In genomic region chr1:161018631-161018930, GRCh38 we compare ENCODE assay signal across 11 cellular contexts. TPM values are rescaled to one million over a fixed set of nuclear protein-coding genes. Genes with fewer than 3 reads are reported as not detected.
DNase-seq lines count a peak whose midpoint lies in the region; ATAC-seq and TF ChIP-seq lines count a peak whose summit lies in the region.
"Had no signal": no experiment of that assay in that cellular context is flagged by ENCODE, and none has a peak within 500 bp of the region (broad histone marks: within the 10 kb centered on the region; RNA-seq: fewer than 3 reads in every experiment).

No MANE protein-coding gene starts in this region.

- H3K9me3 ChIP-seq in CD8-positive, alpha-beta memory T cell (ENCODE audit: low read length): no peaks in the 10 kb centered on the region
- no peaks in the 10 kb centered on the region for H3K9me3 ChIP-seq in Peyer's patch
- H3K9me3 ChIP-seq in trophoblast cell (ENCODE audit: insufficient read depth, low read depth, low read length): no peaks in the 10 kb centered on the region
- H3K9me3 ChIP-seq: pancreas had no signal

- WGBS in trophoblast cell (ENCODE audit: extremely low coverage, insufficient coverage, insufficient read length): no CpG with 5 or more reads among the region's 1 CpG

- H2BK5ac ChIP-seq in trophoblast cell (ENCODE audit: low read depth, low read length, poor library complexity): peak overlapping the region; percentile 11

- H3K9me3 Mint-ChIP-seq in CD8-positive, alpha-beta memory T cell: no peaks in the 10 kb centered on the region
- H3K9me3 Mint-ChIP-seq in activated naive CD4-positive, alpha-beta T cell treated with anti-CD3 and anti-CD28 coated beads, Interleukin-2, amount 10 ng/mL, durations not matched to agents 7 days and 5 days: no peaks in the 10 kb centered on the region

- H2AK5ac ChIP-seq in trophoblast cell (ENCODE audit: low read length): peak overlapping the region; percentile 70

- DNase-seq in CD8-positive, alpha-beta memory T cell: no peak
- DNase-seq in Peyer's patch: no peak
- no peak for DNase-seq in fibroblast of pulmonary artery (ENCODE audit: low read depth)
- DNase-seq in trophoblast cell: no peak
- DNase-seq in NCI-H2171 treated with DMSO at 0.1 percent for 48 hours (lab: John Stamatoyannopoulos, UW): no peak
- DNase-seq in activated naive CD4-positive, alpha-beta T cell treated with anti-CD3 and anti-CD28 coated beads, Interleukin-2, amount 10 ng/mL, durations not matched to agents 7 days and 5 days: no peak
- DNase-seq: activated CD4-positive, CD25-positive, alpha-beta regulatory T cell treated with anti-CD3 and anti-CD28 coated beads, Interleukin-2, amount 50 U/mL, for 72 hours; pancreas had no signal

- no peaks in the 10 kb centered on the region for H3K27me3 ChIP-seq in CD8-positive, alpha-beta memory T cell (ENCODE audit: insufficient read depth, low read length, poor library complexity, severe bottlenecking)
- H3K27me3 ChIP-seq in Peyer's patch: no peaks in the 10 kb centered on the region
- H3K27me3 ChIP-seq in trophoblast cell (ENCODE audit: insufficient read depth, low read length): no peaks in the 10 kb centered on the region
- H3K27me3 ChIP-seq: pancreas had no signal

- no peak overlapping the region for H3K4me3 ChIP-seq in CD8-positive, alpha-beta memory T cell (ENCODE audit: low read length)
- H3K4me3 ChIP-seq in Peyer's patch (peak overlapping the region in 2 of 4 donors; percentile 69 to 81), fibroblast of pulmonary artery (replicated peaks; ENCODE audit: low read depth, low read length) (peak overlapping the region; percentile 19), trophoblast cell (ENCODE audit: low read depth, low read length) (no peak overlapping the region)

- H3K4me1 Mint-ChIP-seq in CD8-positive, alpha-beta memory T cell: peaks cover 26 to 66% (median 41%) of the 10 kb centered on the region in 3 donors
- H3K4me1 Mint-ChIP-seq in activated naive CD4-positive, alpha-beta T cell treated with anti-CD3 and anti-CD28 coated beads, Interleukin-2, amount 10 ng/mL, durations not matched to agents 7 days and 5 days: peaks cover 41% of the 10 kb centered on the region

- H2BK120ac ChIP-seq in trophoblast cell (ENCODE audit: insufficient read depth, low read length, poor library complexity): no peak overlapping the region

- H3K27ac Mint-ChIP-seq in CD8-positive, alpha-beta memory T cell: peak overlapping the region in 2 of 8 donors; percentile 35 to 65
- no peak overlapping the region for H3K27ac Mint-ChIP-seq in activated naive CD4-positive, alpha-beta T cell treated with anti-CD3 and anti-CD28 coated beads, Interleukin-2, amount 10 ng/mL, durations not matched to agents 7 days and 5 days

- H3K79me2 ChIP-seq in trophoblast cell (ENCODE audit: control insufficient read depth, insufficient read depth, low read length, poor library complexity): peaks cover 24% of the 10 kb centered on the region

- H3K4ac ChIP-seq in trophoblast cell (ENCODE audit: low read depth, low read length): peak overlapping the region; percentile 39

- peaks cover 36% of the 10 kb centered on the region for H3K79me1 ChIP-seq in trophoblast cell (ENCODE audit: low read length)

- no peak overlapping the region for H3K14ac ChIP-seq in trophoblast cell (ENCODE audit: low read length)

- peak overlapping the region; percentile 91 for H3K4me2 ChIP-seq in trophoblast cell (ENCODE audit: low read length)

- H3K23ac ChIP-seq in trophoblast cell (ENCODE audit: low read length): no peak overlapping the region

- no peak overlapping the region for H2AFZ ChIP-seq in trophoblast cell (ENCODE audit: insufficient read depth, low read length, poor library complexity)

- H3K27ac ChIP-seq in CD8-positive, alpha-beta memory T cell (ENCODE audit: low read depth, low read length): peak overlapping the region; percentile 31
- H3K27ac ChIP-seq in Peyer's patch (peak overlapping the region in 3 of 4 donors; percentile 23 to 62 (median 51)), trophoblast cell (ENCODE audit: low read depth, low read length) (peak overlapping the region; percentile 86)

- peak overlapping the region; percentile 6 for H4K8ac ChIP-seq in trophoblast cell (ENCODE audit: low read depth, low read length)

- H3K36me3 Mint-ChIP-seq in CD8-positive, alpha-beta memory T cell: peaks cover 0 to 3% (median 0%) of the 10 kb centered on the region in 3 donors
- H3K36me3 Mint-ChIP-seq in activated naive CD4-positive, alpha-beta T cell treated with anti-CD3 and anti-CD28 coated beads, Interleukin-2, amount 10 ng/mL, durations not matched to agents 7 days and 5 days: peaks cover 2% of the 10 kb centered on the region

- TF ChIP-seq CTCF in Peyer's patch (IDR thresholded peaks at IDR 0.05): no peak
- TF ChIP-seq CTCF in fibroblast of pulmonary artery (IDR thresholded peaks at IDR 0.05; ENCODE audit: low read length, missing control alignments): no peak

- no peak overlapping the region for H4K91ac ChIP-seq in trophoblast cell (ENCODE audit: low read depth, low read length)

- CTCF ChIA-PET in CD8-positive, alpha-beta memory T cell (lab: Charles Lee): interaction anchor here (0.9 to 4.1 kb wide), 4 partner anchors 20 to 79 kb away, joined by 3 to 26 read pairs (median 4); partner anchors contain the start of genes KLHDC9 and TSTD1
- CTCF ChIA-PET in activated naive CD4-positive, alpha-beta T cell treated with anti-CD3 and anti-CD28 coated beads, Interleukin-2, amount 10 ng/mL, durations not matched to agents 7 days and 5 days (lab: Charles Lee): interaction anchor here (1.1 kb wide), 1 partner anchor 24 kb away, joined by 3 read pairs; no protein-coding TSS in a partner anchor

- no peak overlapping the region for H3K4me3 Mint-ChIP-seq in CD8-positive, alpha-beta memory T cell
- no peak overlapping the region for H3K4me3 Mint-ChIP-seq in activated naive CD4-positive, alpha-beta T cell treated with anti-CD3 and anti-CD28 coated beads, Interleukin-2, amount 10 ng/mL, durations not matched to agents 7 days and 5 days

- no peak for ATAC-seq in HG02623 (IDR thresholded peaks at IDR 0.05; ENCODE audit: unreplicated experiment)
- no peak for ATAC-seq in GM19467 (IDR thresholded peaks at IDR 0.05; ENCODE audit: unreplicated experiment)
- ATAC-seq: pancreas had no signal

- no peak overlapping the region for H3K18ac ChIP-seq in trophoblast cell (ENCODE audit: low read length)

- no peak for TF ChIP-seq POLR2A in Peyer's patch (IDR thresholded peaks at IDR 0.05)

- no peak overlapping the region for H3K9ac ChIP-seq in trophoblast cell (ENCODE audit: low read length)

- no peaks in the 10 kb centered on the region for H3K27me3 Mint-ChIP-seq in CD8-positive, alpha-beta memory T cell
- peaks cover 9% of the 10 kb centered on the region for H3K27me3 Mint-ChIP-seq in activated naive CD4-positive, alpha-beta T cell treated with anti-CD3 and anti-CD28 coated beads, Interleukin-2, amount 10 ng/mL, durations not matched to agents 7 days and 5 days

- H4K12ac ChIP-seq in trophoblast cell (ENCODE audit: low read depth, low read length): no peak overlapping the region

- H2BK12ac ChIP-seq in trophoblast cell (ENCODE audit: low read length): no peak overlapping the region

- no peaks in the 10 kb centered on the region for H3K36me3 ChIP-seq in CD8-positive, alpha-beta memory T cell (ENCODE audit: insufficient read depth, low read length)
- no peaks in the 10 kb centered on the region for H3K36me3 ChIP-seq in Peyer's patch
- peaks cover 0 to 3% of the 10 kb centered on the region in 2 experiments for H3K36me3 ChIP-seq in trophoblast cell (ENCODE audit: control insufficient read depth in 1 of 2, insufficient read depth in 2 of 2, low read length in 2 of 2)
- H3K36me3 ChIP-seq: pancreas had no signal

- POLR2A ChIA-PET in CD8-positive, alpha-beta memory T cell (lab: Charles Lee): interaction anchor here (0.6 to 1.4 kb wide), 2 partner anchors 21 to 23 kb away, joined by 3 read pairs; partner anchors contain the start of gene TSTD1

- peaks cover 35% of the 10 kb centered on the region for H3K4me1 ChIP-seq in CD8-positive, alpha-beta memory T cell (ENCODE audit: insufficient read depth, low read length)
- peaks cover 0 to 43% (median 9%) of the 10 kb centered on the region in 4 donors for H3K4me1 ChIP-seq in Peyer's patch
- peaks cover 22 to 25% of the 10 kb centered on the region in 2 experiments for H3K4me1 ChIP-seq in trophoblast cell (ENCODE audit: control insufficient read depth in 1 of 2, insufficient read depth in 2 of 2, low read length in 2 of 2)

RNA-seq across cellular contexts. Expression of gene F11R, which starts 2.4 kb away (rescaled TPM):
- 10 to 100 TPM; 11.6 to 14.1 TPM for total RNA-seq in CD8-positive, alpha-beta memory T cell
- polyA plus RNA-seq in CD8-positive, alpha-beta memory T cell: 18.3 TPM
- 100 to 1,000 TPM in 3 of 4 donors, 10 to 100 TPM in 1; 28.9 to 138 (median 110) TPM for total RNA-seq in Peyer's patch
- 119 and 129 TPM in 2 replicates for polyA plus RNA-seq in trophoblast cell (2013)

RNA-seq across cellular contexts. Expression of gene TSTD1, which starts 20.2 kb away (rescaled TPM):
- 10 to 100 TPM; 40.2 to 46.1 TPM for total RNA-seq in CD8-positive, alpha-beta memory T cell
- polyA plus RNA-seq in CD8-positive, alpha-beta memory T cell: 288 TPM
- 100 to 1,000 TPM in 1 of 4 donors, 10 to 100 TPM in 3; 33.0 to 152 (median 78.8) TPM for total RNA-seq in Peyer's patch
- 89.6 and 89.7 TPM in 2 replicates for polyA plus RNA-seq in trophoblast cell (2013)

RNA-seq across cellular contexts. Expression of gene USF1, which starts 27.2 kb away (rescaled TPM):
- 10 to 100 TPM; 63.3 to 67.7 TPM for total RNA-seq in CD8-positive, alpha-beta memory T cell
- polyA plus RNA-seq in CD8-positive, alpha-beta memory T cell: 6.7 TPM
- 100 to 1,000 TPM in 1 of 4 donors, 10 to 100 TPM in 3; 72.0 to 119 (median 98.2) TPM for total RNA-seq in Peyer's patch
- 43.5 and 43.8 TPM in 2 replicates for polyA plus RNA-seq in trophoblast cell (2013)

RNA-seq across cellular contexts. Expression of gene ARHGAP30, which starts 51.1 kb away (rescaled TPM):
- 100 to 1,000 TPM; 147 to 149 TPM for total RNA-seq in CD8-positive, alpha-beta memory T cell
- 213 TPM for polyA plus RNA-seq in CD8-positive, alpha-beta memory T cell
- 10 to 100 TPM in 1 of 4 donors, 1 to 10 TPM in 3; 5.1 to 31.4 (median 6.7) TPM for total RNA-seq in Peyer's patch
- polyA plus RNA-seq in trophoblast cell (2013): 0.82 and 0.97 TPM in 2 replicates
- total RNA-seq: glomerular endothelial cell had no signal

Comparison
In these comparisons a context has a peak if more than half of its experiments do, and no peak if none do; other contexts are left out.
1. H3K27ac ChIP-seq: peak in every context shown above with its lines; median percentile 86 in trophoblast cell; 51 in Peyer's patch; 31 in CD8-positive, alpha-beta memory T cell.